ENCODE assay signal across 8 cellular contexts in the genomic region with DNA sequence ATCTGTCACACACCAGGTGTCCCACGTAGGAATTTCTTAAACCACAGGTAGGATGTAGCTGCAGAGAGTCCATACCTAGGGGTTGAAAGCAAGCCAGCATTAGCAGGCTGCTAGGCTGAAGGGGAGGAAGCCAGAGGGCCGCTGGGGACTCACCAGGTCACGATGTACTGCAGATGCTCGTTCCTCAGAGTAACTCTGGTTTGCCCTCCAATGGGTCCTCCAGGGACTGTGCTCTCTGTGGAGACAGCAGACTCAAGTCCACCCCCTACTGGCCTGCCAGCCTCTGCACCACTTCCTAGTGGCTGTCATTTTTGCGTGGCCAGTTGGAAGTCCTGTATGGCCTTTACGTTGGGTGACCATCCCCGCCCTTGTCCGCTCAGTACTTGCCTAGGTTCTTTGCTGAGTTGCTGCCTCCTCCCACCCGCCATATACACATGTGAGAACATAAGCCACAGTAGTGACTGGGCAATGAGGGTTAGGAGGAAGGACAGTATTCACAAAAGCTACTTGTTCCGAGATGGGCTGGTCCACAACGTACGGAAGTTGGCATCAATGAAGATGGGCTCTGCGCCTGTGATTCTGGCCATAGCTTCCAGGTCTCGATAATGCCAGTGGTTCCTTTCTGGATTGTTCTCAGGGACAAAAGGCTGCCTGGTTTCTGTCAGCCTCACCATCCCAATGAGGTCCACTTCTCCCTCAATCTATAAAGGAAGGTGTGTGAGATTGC. TPM values are rescaled to one million over a fixed set of nuclear protein-coding genes. Genes with fewer than 3 reads are reported as not detected.
DNase-seq lines count a peak whose midpoint lies in the region; ATAC-seq and TF ChIP-seq lines count a peak whose summit lies in the region.

No MANE protein-coding gene starts in this region.

- no peak overlapping the region for H3K4me3 ChIP-seq in A673 (ENCODE audit: low read depth, low read length, poor library complexity, severe bottlenecking)

- CTCF ChIA-PET in A673 (lab: Charles Lee) = interaction anchor here (0.5 kb wide), 1 partner anchor 53 kb away, joined by 4 read pairs; no protein-coding TSS in a partner anchor

- no peaks in the 10 kb centered on the region for H3K27me3 ChIP-seq in A673 (replicated peaks; ENCODE audit: insufficient read depth, low read depth, low read length, poor library complexity)

- H3K27ac Mint-ChIP-seq in activated naive CD8-positive, alpha-beta T cell = peak overlapping the region; percentile 76

- no peaks in the 10 kb centered on the region for H3K27me3 Mint-ChIP-seq in activated naive CD8-positive, alpha-beta T cell

- ATAC-seq in GM18873 (IDR thresholded peaks at IDR 0.05; ENCODE audit: low FRiP score, unreplicated experiment) = no peak
- ATAC-seq in HG03439 (IDR thresholded peaks at IDR 0.05; ENCODE audit: unreplicated experiment) = no peak
- ATAC-seq in GM21381 (IDR thresholded peaks at IDR 0.05; ENCODE audit: unreplicated experiment) = no peak

- peak overlapping the region; percentile 27 for H3K27ac ChIP-seq in A673 (ENCODE audit: low read depth, low read length, poor library complexity, severe bottlenecking)

- H3K9me3 ChIP-seq in A673 (ENCODE audit: low read depth, low read length, poor library complexity, severe bottlenecking) = no peaks in the 10 kb centered on the region

- POLR2A ChIA-PET in A673 (lab: Charles Lee; ENCODE audit: low non-redundant PET) = interaction anchor here (0.8 kb wide), 1 partner anchor 510 kb away, joined by 4 read pairs; no protein-coding TSS in a partner anchor

- peaks cover 37% of the 10 kb centered on the region for H3K4me1 Mint-ChIP-seq in activated naive CD8-positive, alpha-beta T cell (ENCODE audit: low read depth)

- no TSS peak for BruUV-seq in A673 (replicated peaks; lab: Mats Ljungman, UMichigan)

- TF ChIP-seq CTCF in A673 (conservative IDR thresholded peaks at IDR 0.05; ENCODE audit: low read depth, low read length) = peak; percentile 68
- TF ChIP-seq CTCF in GM10266 (IDR thresholded peaks at IDR 0.05; ENCODE audit: control insufficient read depth, insufficient read depth, low read depth, missing control alignments) = peak; percentile 63

- H3K4me3 Mint-ChIP-seq in activated naive CD8-positive, alpha-beta T cell = peak overlapping the region; percentile 59

- H3K4me1 ChIP-seq in A673 (ENCODE audit: insufficient read depth, low read length, poor library complexity, severe bottlenecking) = peaks cover 16% of the 10 kb centered on the region

- intact Hi-C loops in A673 (cut with micrococcal nuclease; ENCODE audit: unreplicated experiment) = no loop called here

- H3K9me3 Mint-ChIP-seq in activated naive CD8-positive, alpha-beta T cell (ENCODE audit: low read depth) = no peaks in the 10 kb centered on the region

- H3K36me3 ChIP-seq in A673 (ENCODE audit: insufficient read depth, low read length, poor library complexity, severe bottlenecking) = peaks cover 48% of the 10 kb centered on the region

- H3K36me3 Mint-ChIP-seq in activated naive CD8-positive, alpha-beta T cell = peaks cover 10% of the 10 kb centered on the region

- peak; percentile 81 for DNase-seq in A673 (ENCODE audit: low spot score)
- peak; percentile 57 for DNase-seq in GM10266 (ENCODE audit: extremely low spot score)
- peak; percentile 28 for DNase-seq in NOMO-1 treated with dmso at 0.1 percent for 144 hours (lab: John Stamatoyannopoulos, UW; ENCODE audit: unreplicated experiment)
- peak; percentile 67 for DNase-seq in kidney tubule cell (ENCODE audit: low spot score)

RNA-seq across cellular contexts. Expression of a gene that starts 4.1 kb away (rescaled TPM):
- 1,920 and 1,940 TPM in 2 replicates for total RNA-seq in A673 (2021)

RNA-seq across cellular contexts. Expression of a gene that starts 4.1 kb away (rescaled TPM):
- 46.2 and 49.6 TPM in 2 replicates for total RNA-seq in A673 (2021)

RNA-seq across cellular contexts. Expression of a gene that starts 4.2 kb away (rescaled TPM):
- 41.6 and 53.3 TPM in 2 replicates for total RNA-seq in A673 (2021)

RNA-seq across cellular contexts. Expression of a gene that starts 4.3 kb away (rescaled TPM):
- total RNA-seq in A673 (2021) = 35.0 and 42.0 TPM in 2 replicates

RNA-seq across cellular contexts. Expression of a gene that starts 16.1 kb away (rescaled TPM):
- 34.7 and 36.6 TPM in 2 replicates for total RNA-seq in A673 (2021)

Comparison
In these comparisons a context has a peak if more than half of its experiments do, and no peak if none do; other contexts are left out.
1. DNase-seq: peak in every context shown above with its lines; median percentile 81 in A673; 67 in kidney tubule cell; 57 in GM10266; 28 in NOMO-1 treated with dmso at 0.1 percent for 144 hours.